8 cellular contexts compared by ENCODE assay signal in the genomic region with DNA sequence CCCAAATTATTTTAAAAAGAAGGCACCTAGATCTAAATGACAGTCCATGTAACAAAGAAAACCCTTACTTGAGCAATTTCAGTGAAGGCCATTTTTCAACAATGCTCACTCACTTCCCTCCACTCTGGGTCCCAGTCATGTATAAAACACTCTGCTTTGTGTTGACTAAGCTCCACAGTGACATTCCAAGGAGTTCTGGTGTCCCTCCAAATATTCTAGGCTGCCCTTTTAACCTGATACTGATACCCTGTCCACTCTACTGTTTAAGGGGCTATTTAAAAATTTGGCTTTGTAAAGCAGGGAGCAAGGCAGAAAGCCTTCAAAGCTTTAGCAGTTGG.
DNase-seq lines count a peak whose midpoint lies in the region; ATAC-seq, FAIRE-seq and TF ChIP-seq lines count a peak whose summit lies in the region.

No MANE protein-coding gene starts in this region.

- H3K36me3 Mint-ChIP-seq in mesothelial cell of epicardium, result no peaks in the 10 kb centered on the region

- H3K4me1 Mint-ChIP-seq in mesothelial cell of epicardium, result no peaks in the 10 kb centered on the region

- no peak for TF ChIP-seq CTCF in mesothelial cell of epicardium (IDR thresholded peaks at IDR 0.05; ENCODE audit: unreplicated experiment)

- H3K27ac Mint-ChIP-seq in mesothelial cell of epicardium, result peak overlapping the region; percentile 34

- no peaks in the 10 kb centered on the region for H3K9me3 Mint-ChIP-seq in mesothelial cell of epicardium

- H3K27me3 Mint-ChIP-seq in mesothelial cell of epicardium (ENCODE audit: low read depth), result no peaks in the 10 kb centered on the region

- FAIRE-seq in RCC 7860 (lab: Jason Lieb, UNC), result no peak

- DNase-seq in RCC 7860 (ENCODE audit: low spot score) (peak; percentile 46), mesothelial cell of epicardium (ENCODE audit: low spot score in 2 of 2, unreplicated experiment in 2 of 2) (no peak), Ammon's horn (ENCODE audit: low spot score) (no peak), activated gamma-delta T cell treated with Interleukin-2 at 50 U/mL for 16 hours (no peak), HPDE6-E6E7 (ENCODE audit: extremely low spot score) (no peak)
- no peak for DNase-seq in stimulated activated CD4-positive, alpha-beta T cell treated with anti-CD3 and anti-CD28 coated beads, Interleukin-4, amount 100 ng/mL, for 4 hours

- no peak overlapping the region for H3K4me3 Mint-ChIP-seq in mesothelial cell of epicardium

- peak; percentile 1 for ATAC-seq in GM18519 (IDR thresholded peaks at IDR 0.05; ENCODE audit: low FRiP score, unreplicated experiment)
- ATAC-seq in HG02763 (IDR thresholded peaks at IDR 0.05; ENCODE audit: unreplicated experiment), result peak; percentile 6
